Comparison of ENCODE assay signal across 9 cellular contexts in the genomic region with DNA sequence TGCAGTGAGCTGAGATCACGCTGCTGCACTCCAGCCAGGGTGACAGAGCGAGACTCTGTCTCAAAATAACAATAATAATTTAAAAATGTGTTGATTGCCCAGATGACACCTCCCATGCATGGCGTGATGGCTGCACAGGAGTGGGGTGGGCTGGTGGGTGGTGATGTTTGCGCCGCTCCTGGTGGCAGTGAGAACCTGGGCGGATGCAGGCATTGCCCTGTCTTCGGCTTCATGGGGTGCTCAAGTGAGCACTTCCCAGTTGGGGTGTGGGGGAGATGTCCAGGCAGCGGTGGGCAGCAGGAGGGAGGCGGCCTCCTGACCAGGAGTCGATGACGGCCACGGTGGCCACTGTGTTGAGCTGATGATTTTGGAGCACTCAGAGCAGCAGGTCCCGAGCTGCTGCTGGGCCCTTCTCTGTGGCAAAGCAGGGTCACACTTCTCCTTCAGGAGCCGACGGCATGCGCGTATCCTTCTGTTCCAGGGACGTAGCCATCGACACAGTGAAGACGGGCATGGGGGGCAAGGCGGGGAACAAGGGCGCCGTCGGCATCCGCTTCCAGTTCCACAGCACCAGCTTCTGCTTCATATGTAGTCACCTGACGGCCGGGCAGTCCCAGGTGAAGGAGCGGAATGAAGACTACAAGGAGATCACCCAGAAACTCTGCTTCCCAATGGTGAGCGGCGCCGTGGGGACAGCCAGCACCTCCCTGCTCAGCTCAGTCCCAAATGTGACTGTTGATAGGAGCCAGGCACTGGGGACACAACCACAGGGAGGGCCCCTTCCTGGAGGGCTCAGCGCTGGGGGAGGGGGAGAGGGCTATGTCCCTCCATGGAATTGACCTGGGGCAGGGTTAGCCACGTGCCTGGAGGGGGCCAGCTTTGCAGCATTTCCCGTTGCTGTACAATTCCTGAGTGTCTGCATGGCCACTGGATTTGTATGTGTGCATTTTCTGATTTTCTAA.
A peak's percentile ranks its signal among the peaks of the same experiment; 100 is the strongest.
DNase-seq lines count a peak whose midpoint lies in the region; ATAC-seq and TF ChIP-seq lines count a peak whose summit lies in the region.
"Had no signal": no experiment of that assay in that cellular context is flagged by ENCODE, and none has a peak within 500 bp of the region (broad histone marks: within the 10 kb centered on the region; RNA-seq: fewer than 3 reads in every experiment).

No MANE protein-coding gene starts in this region.

- peaks cover 26% of the 10 kb centered on the region for H3K4me1 Mint-ChIP-seq in activated naive CD4-positive, alpha-beta T cell treated with anti-CD3 and anti-CD28 coated beads for 36 hours (ENCODE audit: low read depth)
- peaks cover 60% of the 10 kb centered on the region for H3K4me1 Mint-ChIP-seq in activated T-helper 1 cell treated with anti-CD3 and anti-CD28 coated beads, Interleukin-12 subunit alpha, Interleukin-12 subunit beta, Interleukin-2, Interleukin-4 antibody, amounts not matched to agents 30 ng/mL and 10 ng/mL and 1 ng/mL, durations not matched to agents 14 hours and 24 hours and 36 hours (ENCODE audit: low read depth)
- H3K4me1 Mint-ChIP-seq in mesothelial cell of epicardium, result peaks cover 2% of the 10 kb centered on the region

- intact Hi-C loops in activated naive CD4-positive, alpha-beta T cell treated with anti-CD3 and anti-CD28 coated beads for 36 hours (cut with micrococcal nuclease), result loop anchor here (1.0 to 5.0 kb wide), 7 partner anchors 45 to 757 kb away; partner anchors contain the start of gene SYNJ2
- intact Hi-C loops in activated T-helper 1 cell treated with anti-CD3 and anti-CD28 coated beads, Interleukin-12 subunit alpha, Interleukin-12 subunit beta, Interleukin-2, Interleukin-4 antibody, amounts not matched to agents 30 ng/mL and 10 ng/mL and 1 ng/mL, durations not matched to agents 14 hours and 24 hours and 36 hours (cut with micrococcal nuclease), result loop anchor here (1.0 to 2.0 kb wide), 5 partner anchors 45 to 757 kb away; no protein-coding TSS in a partner anchor

- CTCF ChIA-PET in activated naive CD4-positive, alpha-beta T cell treated with anti-CD3 and anti-CD28 coated beads for 36 hours (lab: Charles Lee), result interaction anchor here (0.6 to 3.8 kb wide), 22 partner anchors 9 to 471 kb away, joined by 3 to 26 read pairs (median 5); partner anchors contain the start of gene SYNJ2

- no peak for DNase-seq in activated naive CD4-positive, alpha-beta T cell treated with anti-CD3 and anti-CD28 coated beads for 36 hours
- no peak for DNase-seq in activated naive CD4-positive, alpha-beta T cell (lab: John Stamatoyannopoulos, UW)
- no peak for DNase-seq in activated T-helper 1 cell treated with anti-CD3 and anti-CD28 coated beads, Interleukin-12 subunit alpha, Interleukin-12 subunit beta, Interleukin-2, Interleukin-4 antibody, amounts not matched to agents 30 ng/mL and 10 ng/mL and 1 ng/mL, durations not matched to agents 14 hours and 24 hours and 36 hours (ENCODE audit: low spot score)
- DNase-seq in substantia nigra (lab: John Stamatoyannopoulos, UW) (no peak), mesothelial cell of epicardium (ENCODE audit: low spot score in 2 of 2, unreplicated experiment in 2 of 2) (no peak), NCI-H345 (lab: John Stamatoyannopoulos, UW) (no peak)

- peak overlapping the region; percentile 47 for H3K27ac Mint-ChIP-seq in activated naive CD4-positive, alpha-beta T cell treated with anti-CD3 and anti-CD28 coated beads for 36 hours
- peak overlapping the region; percentile 70 for H3K27ac Mint-ChIP-seq in activated T-helper 1 cell treated with anti-CD3 and anti-CD28 coated beads, Interleukin-12 subunit alpha, Interleukin-12 subunit beta, Interleukin-2, Interleukin-4 antibody, amounts not matched to agents 30 ng/mL and 10 ng/mL and 1 ng/mL, durations not matched to agents 14 hours and 24 hours and 36 hours
- no peak overlapping the region for H3K27ac Mint-ChIP-seq in mesothelial cell of epicardium

- H3K4me3 Mint-ChIP-seq in activated naive CD4-positive, alpha-beta T cell treated with anti-CD3 and anti-CD28 coated beads for 36 hours, result no peak overlapping the region
- H3K4me3 Mint-ChIP-seq in activated T-helper 1 cell treated with anti-CD3 and anti-CD28 coated beads, Interleukin-12 subunit alpha, Interleukin-12 subunit beta, Interleukin-2, Interleukin-4 antibody, amounts not matched to agents 30 ng/mL and 10 ng/mL and 1 ng/mL, durations not matched to agents 14 hours and 24 hours and 36 hours, result no peak overlapping the region
- no peak overlapping the region for H3K4me3 Mint-ChIP-seq in mesothelial cell of epicardium

- H3K27me3 Mint-ChIP-seq in activated naive CD4-positive, alpha-beta T cell treated with anti-CD3 and anti-CD28 coated beads for 36 hours (ENCODE audit: low read depth), result no peaks in the 10 kb centered on the region
- no peaks in the 10 kb centered on the region for H3K27me3 Mint-ChIP-seq in activated T-helper 1 cell treated with anti-CD3 and anti-CD28 coated beads, Interleukin-12 subunit alpha, Interleukin-12 subunit beta, Interleukin-2, Interleukin-4 antibody, amounts not matched to agents 30 ng/mL and 10 ng/mL and 1 ng/mL, durations not matched to agents 14 hours and 24 hours and 36 hours (ENCODE audit: insufficient read depth)
- no peaks in the 10 kb centered on the region for H3K27me3 Mint-ChIP-seq in mesothelial cell of epicardium (ENCODE audit: low read depth)

- no peaks in the 10 kb centered on the region for H3K27me3 ChIP-seq in layer of hippocampus (ENCODE audit: control insufficient read depth, insufficient read depth, low read length)
- H3K27me3 ChIP-seq: upper lobe of right lung had no signal

- H3K27ac ChIP-seq in layer of hippocampus (ENCODE audit: low read depth, low read length), result peak overlapping the region; percentile 27
- H3K27ac ChIP-seq in substantia nigra (ENCODE audit: low read depth, low read length, poor library complexity, severe bottlenecking), result peak overlapping the region; percentile 76
- H3K27ac ChIP-seq: upper lobe of right lung had no signal

- no peaks in the 10 kb centered on the region for H3K9me3 Mint-ChIP-seq in activated naive CD4-positive, alpha-beta T cell treated with anti-CD3 and anti-CD28 coated beads for 36 hours
- no peaks in the 10 kb centered on the region for H3K9me3 Mint-ChIP-seq in activated T-helper 1 cell treated with anti-CD3 and anti-CD28 coated beads, Interleukin-12 subunit alpha, Interleukin-12 subunit beta, Interleukin-2, Interleukin-4 antibody, amounts not matched to agents 30 ng/mL and 10 ng/mL and 1 ng/mL, durations not matched to agents 14 hours and 24 hours and 36 hours
- H3K9me3 Mint-ChIP-seq in mesothelial cell of epicardium, result no peaks in the 10 kb centered on the region

- ATAC-seq in HG02623 (IDR thresholded peaks at IDR 0.05; ENCODE audit: unreplicated experiment), result no peak

- TF ChIP-seq CTCF in mesothelial cell of epicardium (IDR thresholded peaks at IDR 0.05; ENCODE audit: unreplicated experiment), result no peak

- H3K36me3 Mint-ChIP-seq in activated naive CD4-positive, alpha-beta T cell treated with anti-CD3 and anti-CD28 coated beads for 36 hours (ENCODE audit: low read depth), result peaks cover 32% of the 10 kb centered on the region
- peaks cover 60% of the 10 kb centered on the region for H3K36me3 Mint-ChIP-seq in activated T-helper 1 cell treated with anti-CD3 and anti-CD28 coated beads, Interleukin-12 subunit alpha, Interleukin-12 subunit beta, Interleukin-2, Interleukin-4 antibody, amounts not matched to agents 30 ng/mL and 10 ng/mL and 1 ng/mL, durations not matched to agents 14 hours and 24 hours and 36 hours (ENCODE audit: low read depth)
- H3K36me3 Mint-ChIP-seq in mesothelial cell of epicardium, result peaks cover 27% of the 10 kb centered on the region
